Comparison of ENCODE assay signal across 1 cellular context in genomic region chr2:60675309-60675708, GRCh38.
TF ChIP-seq lines count a peak whose summit lies in the region.

No MANE protein-coding gene starts in this region.

TF ChIP-seq in SK-N-SH treated with all-trans-retinoic acid at 6 μM for 48 hours, 23 proteins besides CTCF, POLR2A, EP300 and RAD21 (continued from another document):
- TF ChIP-seq, protein P1, sequence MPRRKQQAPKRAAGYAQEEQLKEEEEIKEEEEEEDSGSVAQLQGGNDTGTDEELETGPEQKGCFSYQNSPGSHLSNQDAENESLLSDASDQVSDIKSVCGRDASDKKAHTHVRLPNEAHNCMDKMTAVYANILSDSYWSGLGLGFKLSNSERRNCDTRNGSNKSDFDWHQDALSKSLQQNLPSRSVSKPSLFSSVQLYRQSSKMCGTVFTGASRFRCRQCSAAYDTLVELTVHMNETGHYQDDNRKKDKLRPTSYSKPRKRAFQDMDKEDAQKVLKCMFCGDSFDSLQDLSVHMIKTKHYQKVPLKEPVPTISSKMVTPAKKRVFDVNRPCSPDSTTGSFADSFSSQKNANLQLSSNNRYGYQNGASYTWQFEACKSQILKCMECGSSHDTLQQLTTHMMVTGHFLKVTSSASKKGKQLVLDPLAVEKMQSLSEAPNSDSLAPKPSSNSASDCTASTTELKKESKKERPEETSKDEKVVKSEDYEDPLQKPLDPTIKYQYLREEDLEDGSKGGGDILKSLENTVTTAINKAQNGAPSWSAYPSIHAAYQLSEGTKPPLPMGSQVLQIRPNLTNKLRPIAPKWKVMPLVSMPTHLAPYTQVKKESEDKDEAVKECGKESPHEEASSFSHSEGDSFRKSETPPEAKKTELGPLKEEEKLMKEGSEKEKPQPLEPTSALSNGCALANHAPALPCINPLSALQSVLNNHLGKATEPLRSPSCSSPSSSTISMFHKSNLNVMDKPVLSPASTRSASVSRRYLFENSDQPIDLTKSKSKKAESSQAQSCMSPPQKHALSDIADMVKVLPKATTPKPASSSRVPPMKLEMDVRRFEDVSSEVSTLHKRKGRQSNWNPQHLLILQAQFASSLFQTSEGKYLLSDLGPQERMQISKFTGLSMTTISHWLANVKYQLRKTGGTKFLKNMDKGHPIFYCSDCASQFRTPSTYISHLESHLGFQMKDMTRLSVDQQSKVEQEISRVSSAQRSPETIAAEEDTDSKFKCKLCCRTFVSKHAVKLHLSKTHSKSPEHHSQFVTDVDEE (CRISPR knock-in tag; IDR thresholded peaks at IDR 0.05), result no peak
